In the genomic region with DNA sequence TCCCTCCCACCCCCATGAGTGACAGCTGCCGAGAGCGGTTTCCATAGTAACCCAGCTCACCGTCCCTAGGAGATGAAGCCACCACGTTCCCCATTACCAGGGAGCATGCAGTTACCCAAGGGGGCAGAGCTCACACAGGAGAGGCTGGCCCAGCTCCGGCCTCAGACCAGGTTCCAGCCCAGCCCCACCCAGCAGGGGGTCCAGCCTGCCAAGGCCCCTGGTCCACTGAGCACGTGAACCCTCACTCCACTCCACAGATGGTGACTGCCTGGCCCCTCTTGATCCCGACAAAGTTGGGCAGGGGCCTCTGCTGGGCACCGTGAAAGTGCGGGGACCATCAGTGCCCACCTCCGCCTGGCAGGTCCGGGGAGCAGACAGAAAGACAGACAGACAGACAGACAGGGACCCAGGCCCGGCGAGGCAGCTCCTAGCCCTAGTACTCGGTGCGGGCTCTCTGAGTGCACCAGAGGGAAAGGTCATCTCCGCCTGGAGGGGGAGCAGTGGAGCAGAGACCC, we compare ENCODE assay signal across 8 cellular contexts. TPM values are rescaled to one million over a fixed set of nuclear protein-coding genes. Genes with fewer than 3 reads are reported as not detected.
A peak's percentile ranks its signal among the peaks of the same experiment; 100 is the strongest.
DNase-seq lines count a peak whose midpoint lies in the region; ATAC-seq and TF ChIP-seq lines count a peak whose summit lies in the region.

No MANE protein-coding gene starts in this region.

- H3K9me3 ChIP-seq in hepatocyte (ENCODE audit: low read depth) (no peaks in the 10 kb centered on the region), ovary (peaks cover 0 to 9% of the 10 kb centered on the region in 2 donors)

- H3K36me3 ChIP-seq in hepatocyte (replicated peaks; ENCODE audit: insufficient read depth, low read depth) (no peaks in the 10 kb centered on the region), ovary (no peaks in the 10 kb centered on the region)

- H3K27ac Mint-ChIP-seq in activated T-helper 1 cell treated with anti-CD3 and anti-CD28 coated beads, Interleukin-12 subunit alpha, Interleukin-12 subunit beta, Interleukin-2, Interleukin-4 antibody, amounts not matched to agents 30 ng/mL and 10 ng/mL and 1 ng/mL, durations not matched to agents 14 hours and 24 hours and 36 hours, result peak overlapping the region; percentile 75

- H3K9me3 Mint-ChIP-seq in activated T-helper 1 cell treated with anti-CD3 and anti-CD28 coated beads, Interleukin-12 subunit alpha, Interleukin-12 subunit beta, Interleukin-2, Interleukin-4 antibody, amounts not matched to agents 30 ng/mL and 10 ng/mL and 1 ng/mL, durations not matched to agents 14 hours and 24 hours and 36 hours, result peaks cover 6% of the 10 kb centered on the region

- no peak for TF ChIP-seq EP300 in ovary (IDR thresholded peaks at IDR 0.05)

- H3K4me3 Mint-ChIP-seq in activated T-helper 1 cell treated with anti-CD3 and anti-CD28 coated beads, Interleukin-12 subunit alpha, Interleukin-12 subunit beta, Interleukin-2, Interleukin-4 antibody, amounts not matched to agents 30 ng/mL and 10 ng/mL and 1 ng/mL, durations not matched to agents 14 hours and 24 hours and 36 hours, result peak overlapping the region; percentile 78

- H3K4me3 ChIP-seq in hepatocyte, result no peak overlapping the region
- H3K4me3 ChIP-seq in ovary, result no peak overlapping the region

- H3K79me2 ChIP-seq in hepatocyte, result no peaks in the 10 kb centered on the region

- peak; percentile 49 for TF ChIP-seq CTCF in hepatocyte (IDR thresholded peaks at IDR 0.05; ENCODE audit: poor library complexity)
- no peak for TF ChIP-seq CTCF in ovary (IDR thresholded peaks at IDR 0.05)

- peak overlapping the region; percentile 81 for H2AFZ ChIP-seq in hepatocyte

- H3K9me2 ChIP-seq in hepatocyte (replicated peaks; ENCODE audit: insufficient read depth), result no peaks in the 10 kb centered on the region

- peaks cover 8% of the 10 kb centered on the region for H3K4me1 Mint-ChIP-seq in activated T-helper 1 cell treated with anti-CD3 and anti-CD28 coated beads, Interleukin-12 subunit alpha, Interleukin-12 subunit beta, Interleukin-2, Interleukin-4 antibody, amounts not matched to agents 30 ng/mL and 10 ng/mL and 1 ng/mL, durations not matched to agents 14 hours and 24 hours and 36 hours (ENCODE audit: low read depth)

- TF ChIP-seq POLR2A in ovary (IDR thresholded peaks at IDR 0.05), result no peak

- H3K27me3 ChIP-seq in hepatocyte (peaks cover 9% of the 10 kb centered on the region), ovary (no peaks in the 10 kb centered on the region)

- peaks cover 12% of the 10 kb centered on the region for H3K27me3 Mint-ChIP-seq in activated T-helper 1 cell treated with anti-CD3 and anti-CD28 coated beads, Interleukin-12 subunit alpha, Interleukin-12 subunit beta, Interleukin-2, Interleukin-4 antibody, amounts not matched to agents 30 ng/mL and 10 ng/mL and 1 ng/mL, durations not matched to agents 14 hours and 24 hours and 36 hours (ENCODE audit: insufficient read depth)

- H3K36me3 Mint-ChIP-seq in activated T-helper 1 cell treated with anti-CD3 and anti-CD28 coated beads, Interleukin-12 subunit alpha, Interleukin-12 subunit beta, Interleukin-2, Interleukin-4 antibody, amounts not matched to agents 30 ng/mL and 10 ng/mL and 1 ng/mL, durations not matched to agents 14 hours and 24 hours and 36 hours (ENCODE audit: low read depth), result no peaks in the 10 kb centered on the region

- DNase-seq in activated CD4-positive, alpha-beta T cell treated with anti-CD3 and anti-CD28 coated beads for 4 hours, result peak; percentile 18 to 38
- no peak for DNase-seq in activated CD4-positive, alpha-beta T cell treated with anti-CD3 and anti-CD28 coated beads for 1 hour
- DNase-seq in NCI-H1417 treated with DMSO at 0.1 percent for 48 hours (lab: John Stamatoyannopoulos, UW) (peak; percentile 43), hepatocyte (ENCODE audit: low spot score) (no peak), ovary (no peak)
- DNase-seq in activated T-helper 1 cell treated with anti-CD3 and anti-CD28 coated beads, Interleukin-12 subunit alpha, Interleukin-12 subunit beta, Interleukin-2, Interleukin-4 antibody, amounts not matched to agents 30 ng/mL and 10 ng/mL and 1 ng/mL, durations not matched to agents 14 hours and 24 hours and 36 hours (ENCODE audit: low spot score), result peak; percentile 12
- DNase-seq in stimulated activated CD4-positive, alpha-beta T cell treated with anti-CD3 and anti-CD28 coated beads, TNF-alpha, amount 100 ng/mL, for 48 hours (ENCODE audit: low read depth in 3 of 3), result peak in 2 of 3 donors; percentile 21 to 46

- peaks cover 2% of the 10 kb centered on the region for H3K4me1 ChIP-seq in hepatocyte (ENCODE audit: insufficient read depth)
- no peaks in the 10 kb centered on the region for H3K4me1 ChIP-seq in ovary (ENCODE audit: insufficient read depth)

- intact Hi-C loops in activated T-helper 1 cell treated with anti-CD3 and anti-CD28 coated beads, Interleukin-12 subunit alpha, Interleukin-12 subunit beta, Interleukin-2, Interleukin-4 antibody, amounts not matched to agents 30 ng/mL and 10 ng/mL and 1 ng/mL, durations not matched to agents 14 hours and 24 hours and 36 hours (cut with micrococcal nuclease), result loop anchor here (1.0 to 2.0 kb wide), 2 partner anchors 160 to 298 kb away; a partner anchor contains a TSS
- intact Hi-C loops in ovary (cut with DNase I), result no loop called here

- H3K4me2 ChIP-seq in hepatocyte, result peak overlapping the region; percentile 91

- H4K20me1 ChIP-seq in hepatocyte (ENCODE audit: insufficient read depth, poor library complexity, severe bottlenecking), result no peaks in the 10 kb centered on the region

- no peak for ATAC-seq in GM21723 (IDR thresholded peaks at IDR 0.05; ENCODE audit: unreplicated experiment)

- no peak overlapping the region for H3K27ac ChIP-seq in hepatocyte
- no peak overlapping the region for H3K27ac ChIP-seq in ovary

- 8% methylated on average over 16 of the region's 16 CpGs for WGBS in hepatocyte (ENCODE audit: low lambda C conversion rate, missing lambda C conversion rate)
- 6 to 8% (median 8%) methylated on average over 16 of the region's 16 CpGs for WGBS in ovary, 3 donors

RNA-seq across cellular contexts. Expression of a gene that starts 50.7 kb away (rescaled TPM):
- 0.08 and 0.12 TPM in 2 replicates for total RNA-seq in activated T-helper 1 cell treated with anti-CD3 and anti-CD28 coated beads, Interleukin-12 subunit alpha, Interleukin-12 subunit beta, Interleukin-2, Interleukin-4 antibody, amounts not matched to agents 30 ng/mL and 10 ng/mL and 1 ng/mL, durations not matched to agents 14 hours and 24 hours and 36 hours
- total RNA-seq in hepatocyte (0.03 TPM in 1 of 2 replicates, not detected in the other), ovary (1 to 10 TPM; 1.3 to 6.4 (median 4.4) TPM)
- polyA plus RNA-seq in hepatocyte (0.17 and 0.90 TPM in 2 replicates), ovary (1 to 10 TPM; 2.4 to 2.8 TPM)

Comparison
In these comparisons a context has a peak if more than half of its experiments do, and no peak if none do; other contexts are left out.
1. DNase-seq: peak in activated CD4-positive, alpha-beta T cell treated with anti-CD3 and anti-CD28 coated beads for 4 hours (2 of 2), NCI-H1417 treated with DMSO at 0.1 percent for 48 hours (single experiment), activated T-helper 1 cell treated with anti-CD3 and anti-CD28 coated beads, Interleukin-12 subunit alpha, Interleukin-12 subunit beta, Interleukin-2, Interleukin-4 antibody, amounts not matched to agents 30 ng/mL and 10 ng/mL and 1 ng/mL, durations not matched to agents 14 hours and 24 hours and 36 hours (single experiment) and stimulated activated CD4-positive, alpha-beta T cell treated with anti-CD3 and anti-CD28 coated beads, TNF-alpha, amount 100 ng/mL, for 48 hours (2 of 3); none in activated CD4-positive, alpha-beta T cell treated with anti-CD3 and anti-CD28 coated beads for 1 hour (single experiment), hepatocyte (single experiment) and ovary (0 of 5).